Comparison of ENCODE assay signal across 8 cellular contexts in genomic region chr20:63955846-63956663, GRCh38. TPM values are rescaled to one million over a fixed set of nuclear protein-coding genes. Genes with fewer than 3 reads are reported as not detected.
DNase-seq lines count a peak whose midpoint lies in the region; ATAC-seq lines count a peak whose summit lies in the region.

Gene UCKL1 (minus strand): TSS chr20:63956416. CDS start chr20:63956372, 44 bp downstream.

- H3K27ac ChIP-seq in iPS-18a (ENCODE audit: low read length), result peak within 1 kb of the TSS; percentile 85

- peak within 1 kb of the TSS; percentile 97 for H3K4me2 ChIP-seq in skeletal muscle satellite cell (ENCODE audit: low read length)

- H3K36me3 ChIP-seq in iPS-18a (ENCODE audit: control insufficient read depth, low read depth, low read length), result no peaks in the 10 kb centered on the region
- peaks cover 14% of the 10 kb centered on the region for H3K36me3 ChIP-seq in skeletal muscle satellite cell (ENCODE audit: insufficient read depth, low read length)

- H3K27me3 ChIP-seq in iPS-18a (ENCODE audit: control insufficient read depth, insufficient read depth, low read length) (no peaks in the 10 kb centered on the region), skeletal muscle satellite cell (ENCODE audit: control insufficient read depth, insufficient read depth, low read length) (no peaks in the 10 kb centered on the region)

- H3K4me1 ChIP-seq in iPS-18a (ENCODE audit: control insufficient read depth, low read depth, low read length) (peaks cover 13% of the 10 kb centered on the region), skeletal muscle satellite cell (ENCODE audit: control insufficient read depth, insufficient read depth, low read length) (peaks cover 41% of the 10 kb centered on the region)

- ATAC-seq in HG02798 (IDR thresholded peaks at IDR 0.05; ENCODE audit: poor library complexity, unreplicated experiment), result peak; percentile 81

- DNase-seq in DMS 273 (lab: John Stamatoyannopoulos, UW; ENCODE audit: unreplicated experiment) (peak; percentile 96), DMS 273 treated with DMSO at 0.1 percent for 48 hours (lab: John Stamatoyannopoulos, UW) (no peak), NCI-H146 (lab: John Stamatoyannopoulos, UW) (peak; percentile 96), UCSD-AML1 (lab: John Stamatoyannopoulos, UW; ENCODE audit: unreplicated experiment) (peak; percentile 89), brain pericyte (ENCODE audit: low read depth, low spot score) (peak; percentile 79)

- H3K4me3 ChIP-seq in iPS-18a (ENCODE audit: low read length) (peak within 1 kb of the TSS; percentile 88), skeletal muscle satellite cell (ENCODE audit: low read length) (peak within 1 kb of the TSS; percentile 100)

- H3K9me3 ChIP-seq in iPS-18a (ENCODE audit: control insufficient read depth, low read depth, low read length) (no peaks in the 10 kb centered on the region), skeletal muscle satellite cell (replicated peaks; ENCODE audit: low read length) (no peaks in the 10 kb centered on the region)

- peak within 1 kb of the TSS; percentile 87 for H3K9ac ChIP-seq in iPS-18a (ENCODE audit: low read length)
- H3K9ac ChIP-seq in skeletal muscle satellite cell (ENCODE audit: low read depth, low read length), result peak within 1 kb of the TSS; percentile 99

RNA-seq across cellular contexts. Expression of gene UCKL1, which starts in this region (rescaled TPM):
- total RNA-seq in skeletal muscle satellite cell (2012; rRNA removed), result 16.5 and 16.6 TPM in 2 replicates
